Comparison of ENCODE assay signal across 25 cellular contexts in the genomic region with DNA sequence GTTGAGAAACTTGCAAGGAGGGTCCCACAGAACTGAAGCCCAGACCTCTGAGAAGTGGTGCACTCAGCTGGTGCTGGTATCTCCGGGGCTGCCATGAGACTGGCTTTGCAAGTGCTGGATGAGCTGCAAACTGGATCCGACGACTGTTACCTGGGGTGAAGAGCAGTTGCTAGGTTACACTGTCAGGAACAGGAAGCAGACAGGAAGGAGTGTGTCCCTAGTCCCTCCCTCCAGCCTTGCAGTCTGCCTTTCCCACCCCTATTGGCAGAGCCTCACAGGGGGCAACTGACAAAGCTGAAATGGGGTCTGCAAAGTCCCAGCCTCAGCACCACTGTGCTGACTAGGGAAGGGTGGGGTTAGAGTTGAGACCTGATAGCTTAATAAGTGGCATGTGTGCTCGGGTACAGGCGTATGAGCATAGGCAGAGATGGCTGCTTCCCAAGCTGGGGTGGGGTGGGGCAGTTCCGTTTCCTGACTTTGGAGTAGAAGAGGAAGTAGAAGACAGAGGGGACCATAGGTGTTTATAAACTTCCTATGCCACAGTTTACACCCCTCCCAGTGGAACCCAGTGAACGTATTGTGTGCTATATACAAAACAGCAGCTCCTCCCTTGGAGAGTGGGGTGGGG. TPM values are rescaled to one million over a fixed set of nuclear protein-coding genes. Genes with fewer than 3 reads are reported as not detected.
DNase-seq lines count a peak whose midpoint lies in the region; ATAC-seq and TF ChIP-seq lines count a peak whose summit lies in the region.
"Had no signal": no experiment of that assay in that cellular context is flagged by ENCODE, and none has a peak within 500 bp of the region (broad histone marks: within the 10 kb centered on the region; RNA-seq: fewer than 3 reads in every experiment).

No MANE protein-coding gene starts in this region.

- POLR2A ChIA-PET in activated CD4-positive, alpha-beta T cell treated with anti-CD3 and anti-CD28 coated beads for 36 hours (lab: Charles Lee), result no interaction called here

- H3K4me1 Mint-ChIP-seq in activated CD4-positive, alpha-beta T cell treated with anti-CD3 and anti-CD28 coated beads, Interleukin-2, amount 10 ng/mL, durations not matched to agents 24 days and 14 days, result peaks cover 2% of the 10 kb centered on the region
- H3K4me1 Mint-ChIP-seq in activated CD4-positive, alpha-beta T cell treated with anti-CD3 and anti-CD28 coated beads for 36 hours, result peaks cover 7% of the 10 kb centered on the region
- no peaks in the 10 kb centered on the region for H3K4me1 Mint-ChIP-seq in nephron progenitor cell
- H3K4me1 Mint-ChIP-seq: immature natural killer cell, neural crest cell had no signal

- no peak for TF ChIP-seq CTCF in nephron progenitor cell (IDR thresholded peaks at IDR 0.05)

- no peaks in the 10 kb centered on the region for H3K9me3 Mint-ChIP-seq in activated CD4-positive, alpha-beta T cell treated with anti-CD3 and anti-CD28 coated beads, Interleukin-2, amount 10 ng/mL, durations not matched to agents 24 days and 14 days
- no peaks in the 10 kb centered on the region for H3K9me3 Mint-ChIP-seq in activated CD4-positive, alpha-beta T cell treated with anti-CD3 and anti-CD28 coated beads for 36 hours (ENCODE audit: low read depth)
- H3K9me3 Mint-ChIP-seq in nephron progenitor cell, result peaks cover 51% of the 10 kb centered on the region
- H3K9me3 Mint-ChIP-seq: activated B cell treated with CpG ODN at 0.5 μM for 24 hours; activated CD4-positive, alpha-beta memory T cell treated with anti-CD3 and anti-CD28 coated beads for 36 hours; immature natural killer cell had no signal

- no peak overlapping the region for H3K27ac Mint-ChIP-seq in activated CD4-positive, alpha-beta T cell treated with anti-CD3 and anti-CD28 coated beads, Interleukin-2, amount 10 ng/mL, durations not matched to agents 24 days and 14 days
- H3K27ac Mint-ChIP-seq in activated CD4-positive, alpha-beta T cell treated with anti-CD3 and anti-CD28 coated beads for 36 hours, result no peak overlapping the region
- H3K27ac Mint-ChIP-seq in nephron progenitor cell, result no peak overlapping the region
- H3K27ac Mint-ChIP-seq: activated B cell treated with CpG ODN at 0.5 μM for 24 hours; activated CD4-positive, alpha-beta memory T cell treated with anti-CD3 and anti-CD28 coated beads for 36 hours had no signal

- H3K4me3 ChIP-seq in Jurkat, Clone E6-1 (ENCODE audit: low read length), result no peak overlapping the region
- H3K4me3 ChIP-seq: dorsolateral prefrontal cortex, heart right ventricle, psoas muscle, upper lobe of left lung had no signal

- peak overlapping the region; percentile 26 for H3K4me3 Mint-ChIP-seq in activated CD4-positive, alpha-beta T cell treated with anti-CD3 and anti-CD28 coated beads, Interleukin-2, amount 10 ng/mL, durations not matched to agents 24 days and 14 days
- no peak overlapping the region for H3K4me3 Mint-ChIP-seq in activated CD4-positive, alpha-beta T cell treated with anti-CD3 and anti-CD28 coated beads for 36 hours
- no peak overlapping the region for H3K4me3 Mint-ChIP-seq in nephron progenitor cell
- H3K4me3 Mint-ChIP-seq: activated B cell treated with CpG ODN at 0.5 μM for 24 hours; activated CD4-positive, alpha-beta memory T cell treated with anti-CD3 and anti-CD28 coated beads for 36 hours; immature natural killer cell; neural crest cell had no signal

- intact Hi-C loops in activated CD4-positive, alpha-beta T cell treated with anti-CD3 and anti-CD28 coated beads, Interleukin-2, amount 10 ng/mL, durations not matched to agents 24 days and 14 days (cut with micrococcal nuclease), result no loop called here
- intact Hi-C loops in activated CD4-positive, alpha-beta T cell treated with anti-CD3 and anti-CD28 coated beads for 36 hours (cut with DNase I, micrococcal nuclease), result no loop called here
- intact Hi-C loops in head of caudate nucleus (cut with DNase I), result no loop called here

- no peak for DNase-seq in activated CD4-positive, alpha-beta T cell treated with anti-CD3 and anti-CD28 coated beads, Interleukin-2, amount 10 ng/mL, durations not matched to agents 24 days and 14 days
- DNase-seq in activated CD4-positive, alpha-beta T cell treated with anti-CD3 and anti-CD28 coated beads for 36 hours, result no peak
- peak; percentile 22 for DNase-seq in Jurkat, Clone E6-1 (ENCODE audit: low read depth, low spot score)
- peak in 35 of 42 donors; percentile 1 to 69 (median 30) for DNase-seq in head of caudate nucleus
- peak in 31 of 56 donors; percentile 0 to 43 (median 7) for DNase-seq in nucleus accumbens (lab: John Stamatoyannopoulos, UW)
- no peak for DNase-seq in nephron progenitor cell
- no peak for DNase-seq in NCI-H82 (lab: John Stamatoyannopoulos, UW)
- DNase-seq: activated B cell treated with CpG ODN at 0.5 μM for 24 hours; activated CD4-positive, alpha-beta memory T cell treated with anti-CD3 and anti-CD28 coated beads for 36 hours; activated gamma-delta T cell treated with Interleukin-2 at 50 U/mL for 16 hours; central memory CD4-positive, alpha-beta T cell; dorsolateral prefrontal cortex; GF-D8; heart right ventricle; immature natural killer cell; left ventricle myocardium superior; MM.1S; NCI-H226; NK-92 treated with Interleukin-12 subunit alpha and Interleukin-12 subunit beta, amount 100 ng/mL, for 24 hours; psoas muscle had no signal

- no peaks in the 10 kb centered on the region for H3K27me3 Mint-ChIP-seq in activated CD4-positive, alpha-beta T cell treated with anti-CD3 and anti-CD28 coated beads, Interleukin-2, amount 10 ng/mL, durations not matched to agents 24 days and 14 days
- no peaks in the 10 kb centered on the region for H3K27me3 Mint-ChIP-seq in activated CD4-positive, alpha-beta T cell treated with anti-CD3 and anti-CD28 coated beads for 36 hours
- H3K27me3 Mint-ChIP-seq in nephron progenitor cell (ENCODE audit: low read depth, poor library complexity), result peaks cover 4% of the 10 kb centered on the region
- H3K27me3 Mint-ChIP-seq: activated B cell treated with CpG ODN at 0.5 μM for 24 hours; activated CD4-positive, alpha-beta memory T cell treated with anti-CD3 and anti-CD28 coated beads for 36 hours had no signal

- no peaks in the 10 kb centered on the region for H3K36me3 Mint-ChIP-seq in activated CD4-positive, alpha-beta T cell treated with anti-CD3 and anti-CD28 coated beads, Interleukin-2, amount 10 ng/mL, durations not matched to agents 24 days and 14 days (ENCODE audit: low read depth)
- H3K36me3 Mint-ChIP-seq in activated CD4-positive, alpha-beta T cell treated with anti-CD3 and anti-CD28 coated beads for 36 hours (ENCODE audit: low read depth), result no peaks in the 10 kb centered on the region
- H3K36me3 Mint-ChIP-seq in nephron progenitor cell (ENCODE audit: low read depth), result no peaks in the 10 kb centered on the region
- H3K36me3 Mint-ChIP-seq: activated CD4-positive, alpha-beta memory T cell treated with anti-CD3 and anti-CD28 coated beads for 36 hours; IgD-negative memory B cell; immature natural killer cell had no signal

- ATAC-seq in activated CD4-positive, alpha-beta T cell treated with anti-CD3 and anti-CD28 coated beads for 36 hours, result no peak
- ATAC-seq: HCT116, heart right ventricle, left ventricle myocardium superior, psoas muscle had no signal

- CTCF ChIA-PET in activated CD4-positive, alpha-beta T cell treated with anti-CD3 and anti-CD28 coated beads for 36 hours (lab: Charles Lee), result interaction anchor here (0.6 kb wide), 1 partner anchor 118 kb away, joined by 3 read pairs; no protein-coding TSS in a partner anchor

RNA-seq across cellular contexts. Expression of a gene that starts 18.0 kb away (rescaled TPM):
- not detected in 2 replicates for total RNA-seq in activated CD4-positive, alpha-beta T cell treated with anti-CD3 and anti-CD28 coated beads, Interleukin-2, amount 10 ng/mL, durations not matched to agents 24 days and 14 days
- under 1 TPM; 0.26 to 0.30 TPM for total RNA-seq in activated CD4-positive, alpha-beta T cell treated with anti-CD3 and anti-CD28 coated beads for 36 hours
- polyA plus RNA-seq in Jurkat, Clone E6-1 (2012; ENCODE audit: insufficient read depth, insufficient read length), result not detected
- total RNA-seq: activated B cell treated with CpG ODN at 0.5 μM for 24 hours; T-helper 2 cell treated with Interferon-gamma antibody and Interleukin-4, amounts not matched to agents 100 ng/mL and 5 ng/mL, for 36 hours had no signal
- polyA plus RNA-seq: IgD-negative memory B cell had no signal

RNA-seq across cellular contexts. Expression of a gene that starts 53.5 kb away (rescaled TPM):
- total RNA-seq in activated CD4-positive, alpha-beta T cell treated with anti-CD3 and anti-CD28 coated beads, Interleukin-2, amount 10 ng/mL, durations not matched to agents 24 days and 14 days, result not detected in 2 replicates
- total RNA-seq in activated CD4-positive, alpha-beta T cell treated with anti-CD3 and anti-CD28 coated beads for 36 hours, result not detected
- polyA plus RNA-seq in Jurkat, Clone E6-1 (2012; ENCODE audit: insufficient read depth, insufficient read length), result not detected
- total RNA-seq: activated B cell treated with CpG ODN at 0.5 μM for 24 hours; activated CD4-positive, alpha-beta memory T cell treated with anti-CD3 and anti-CD28 coated beads for 36 hours; heart right ventricle; left ventricle myocardium superior; neural crest cell; psoas muscle; T-helper 2 cell treated with Interferon-gamma antibody and Interleukin-4, amounts not matched to agents 100 ng/mL and 5 ng/mL, for 36 hours had no signal
- polyA plus RNA-seq: heart right ventricle, IgD-negative memory B cell, immature natural killer cell, psoas muscle had no signal

Comparison
In these comparisons a context has a peak if more than half of its experiments do, and no peak if none do; other contexts are left out.
1. DNase-seq: peak in Jurkat, Clone E6-1 (single experiment), head of caudate nucleus (35 of 42) and nucleus accumbens (31 of 56); none in activated CD4-positive, alpha-beta T cell treated with anti-CD3 and anti-CD28 coated beads, Interleukin-2, amount 10 ng/mL, durations not matched to agents 24 days and 14 days (single experiment), activated CD4-positive, alpha-beta T cell treated with anti-CD3 and anti-CD28 coated beads for 36 hours (single experiment), nephron progenitor cell (single experiment) and NCI-H82 (single experiment).